7 cellular contexts compared by ENCODE assay signal in genomic region chr7:150988230-150989226, GRCh38. TPM values are rescaled to one million over a fixed set of nuclear protein-coding genes. Genes with fewer than 3 reads are reported as not detected.
DNase-seq lines count a peak whose midpoint lies in the region; ATAC-seq and TF ChIP-seq lines count a peak whose summit lies in the region.

No MANE protein-coding gene starts in this region.

- no peak overlapping the region for H3K4me3 ChIP-seq in colonic mucosa
- no peak overlapping the region for H3K4me3 ChIP-seq in left lung

- no peak overlapping the region for H3K9ac ChIP-seq in colonic mucosa (ENCODE audit: low read depth in 2 of 2, low read length in 2 of 2)

- ATAC-seq in left lung: peak; percentile 64
- no peak for ATAC-seq in GM18498 (IDR thresholded peaks at IDR 0.05; ENCODE audit: unreplicated experiment)

- H3K4me1 ChIP-seq in colonic mucosa (no peaks in the 10 kb centered on the region), left lung (peaks cover 3 to 27% of the 10 kb centered on the region in 2 donors)

- in situ Hi-C loops in GM13976 (cut with MboI; ENCODE audit: low sequenced_read_pairs, unreplicated experiment): loop anchor here (10.0 kb wide), 1 partner anchor 214 kb away; no protein-coding TSS in a partner anchor

- H3K27ac ChIP-seq in colonic mucosa (peak overlapping the region; percentile 40), left lung (peak overlapping the region in 1 of 2 donors; percentile 55)

- H3K9me3 ChIP-seq in colonic mucosa (no peaks in the 10 kb centered on the region), left lung (peaks cover 0 to 12% of the 10 kb centered on the region in 2 donors)

- no peaks in the 10 kb centered on the region for H3K27me3 ChIP-seq in colonic mucosa
- H3K27me3 ChIP-seq in left lung: peaks cover 7 to 47% of the 10 kb centered on the region in 2 donors

- TF ChIP-seq CTCF in GM13976 (IDR thresholded peaks at IDR 0.05; ENCODE audit: borderline replicate concordance, control extremely low read depth, extremely low read depth, insufficient read depth, missing control alignments) (peak; percentile 88), colonic mucosa (IDR thresholded peaks at IDR 0.05) (peak; percentile 77), left lung (IDR thresholded peaks at IDR 0.05) (peak; percentile 80 to 82)

- DNase-seq in GM13976 (ENCODE audit: low spot score): peak; percentile 85
- peak; percentile 85 for DNase-seq in NCI-H2107 (lab: John Stamatoyannopoulos, UW)
- peak; percentile 55 to 73 for DNase-seq in activated CD4-positive, alpha-beta T cell treated with anti-CD3 and anti-CD28 coated beads for 4 hours
- DNase-seq in colonic mucosa: peak; percentile 73
- peak in 1 of 2 donors; percentile 79 for DNase-seq in left lung
- peak; percentile 42 for DNase-seq in stimulated activated CD8-positive, alpha-beta memory T cell treated with anti-CD3 and anti-CD28 coated beads, Interleukin-12 subunit alpha, Interleukin-12 subunit beta, amount 100 ng/mL, for 1 hour (ENCODE audit: low read depth)

- H3K36me3 ChIP-seq in colonic mucosa: no peaks in the 10 kb centered on the region
- H3K36me3 ChIP-seq in left lung: no peaks in the 10 kb centered on the region

- intact Hi-C loops in colonic mucosa (cut with DNase I) (loop anchor here (2.0 to 10.0 kb wide), 2 partner anchors 90 to 204 kb away; no protein-coding TSS in a partner anchor), left lung (cut with DNase I) (loop anchor here in 1 of 2 donors (5.0 kb wide), 1 partner anchor 91 kb away; no protein-coding TSS in a partner anchor)

RNA-seq across cellular contexts. Expression of gene NOS3, which starts 2.3 kb away (rescaled TPM):
- 1 to 10 TPM; 4.0 to 4.2 TPM for total RNA-seq in colonic mucosa
- 10 to 100 TPM; 12.1 to 21.8 TPM for total RNA-seq in left lung

RNA-seq across cellular contexts. Expression of gene KCNH2, which starts 10.4 kb away (rescaled TPM):
- total RNA-seq in colonic mucosa: 1 to 10 TPM; 3.3 to 8.8 TPM
- 1 to 10 TPM in 1 of 2 donors, under 1 TPM in 1; 0.82 to 1.3 TPM for total RNA-seq in left lung

RNA-seq across cellular contexts. Expression of gene ATG9B, which starts 35.8 kb away (rescaled TPM):
- 1 to 10 TPM in 1 of 2 donors, under 1 TPM in 1; 0.66 to 1.2 TPM for total RNA-seq in colonic mucosa
- total RNA-seq in left lung: under 1 TPM; 0.68 to 0.70 TPM

RNA-seq across cellular contexts. Expression of gene ABCB8, which starts 39.7 kb away (rescaled TPM):
- total RNA-seq in colonic mucosa (10 to 100 TPM; 26.7 to 59.5 TPM), left lung (10 to 100 TPM; 47.5 to 52.1 TPM)

RNA-seq across cellular contexts. Expression of gene ASIC3, which starts 59.8 kb away (rescaled TPM):
- total RNA-seq in colonic mucosa (1 to 10 TPM; 1.0 to 2.2 TPM), left lung (1 to 10 TPM; 2.7 to 3.5 TPM)
